9 cellular contexts compared by ENCODE assay signal in the genomic region with DNA sequence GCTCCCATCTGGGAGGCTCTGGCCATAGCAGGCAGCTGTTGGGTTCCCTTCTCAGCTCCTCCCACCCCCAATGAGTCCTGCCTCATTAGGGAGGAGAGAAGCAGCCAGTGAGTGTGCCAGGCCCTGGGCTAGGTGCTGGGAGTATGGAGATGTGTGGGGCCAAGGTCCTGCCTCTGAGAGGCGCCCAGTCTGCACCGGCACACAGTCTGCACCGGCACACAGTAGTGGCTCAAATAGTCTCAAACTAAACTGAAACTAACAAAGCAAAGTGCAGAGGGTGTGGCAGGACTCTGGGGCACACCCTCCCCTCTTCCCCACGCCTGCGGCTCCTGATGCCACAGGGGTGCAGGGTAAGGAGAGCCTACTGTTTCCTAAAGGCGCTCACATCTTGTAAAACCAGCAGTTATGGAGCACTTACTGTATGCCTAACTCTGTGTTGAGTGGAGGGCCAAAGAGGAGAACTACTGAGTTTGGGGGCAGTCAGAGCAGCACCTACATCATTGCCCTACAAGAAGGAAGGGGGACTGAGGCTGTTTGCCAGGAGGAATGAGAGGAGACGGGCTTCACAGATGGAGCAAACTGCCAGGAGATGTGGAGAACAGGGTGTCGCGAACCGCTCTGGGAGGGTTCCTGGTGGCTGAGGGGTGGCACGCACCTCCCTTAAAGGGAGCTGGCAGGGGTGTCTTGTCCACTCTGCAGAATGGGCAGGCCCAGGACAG. TPM values are rescaled to one million over a fixed set of nuclear protein-coding genes. Genes with fewer than 3 reads are reported as not detected.
DNase-seq lines count a peak whose midpoint lies in the region; ATAC-seq and TF ChIP-seq lines count a peak whose summit lies in the region.
"Had no signal": no experiment of that assay in that cellular context is flagged by ENCODE, and none has a peak within 500 bp of the region (broad histone marks: within the 10 kb centered on the region; RNA-seq: fewer than 3 reads in every experiment).

No MANE protein-coding gene starts in this region.

- peaks cover 10 to 14% of the 10 kb centered on the region in 2 donors for H3K36me3 Mint-ChIP-seq in activated naive CD4-positive, alpha-beta T cell treated with anti-CD3 and anti-CD28 coated beads, Interleukin-2, amount 50 U/mL, for 72 hours

- H3K9me3 ChIP-seq in left ventricle myocardium inferior (replicated peaks) = no peaks in the 10 kb centered on the region
- H3K9me3 ChIP-seq in right atrium auricular region = no peaks in the 10 kb centered on the region
- H3K9me3 ChIP-seq in left lung = no peaks in the 10 kb centered on the region

- H3K27ac ChIP-seq in left ventricle myocardium inferior (replicated peaks) = peak overlapping the region; percentile 52
- no peak overlapping the region for H3K27ac ChIP-seq in right atrium auricular region
- peak overlapping the region in 1 of 2 donors; percentile 95 for H3K27ac ChIP-seq in left lung
- H3K27ac ChIP-seq in urinary bladder (ENCODE audit: low read depth) = peak overlapping the region; percentile 81

- H3K9me3 Mint-ChIP-seq in activated naive CD4-positive, alpha-beta T cell treated with anti-CD3 and anti-CD28 coated beads, Interleukin-2, amount 50 U/mL, for 72 hours = no peaks in the 10 kb centered on the region

- H3K27me3 ChIP-seq in left ventricle myocardium inferior (ENCODE audit: low read depth) (peaks cover 16% of the 10 kb centered on the region), right atrium auricular region (no peaks in the 10 kb centered on the region), left lung (no peaks in the 10 kb centered on the region)

- no peak for TF ChIP-seq CTCF in left ventricle myocardium inferior (IDR thresholded peaks at IDR 0.05; ENCODE audit: borderline replicate concordance)
- no peak for TF ChIP-seq CTCF in right atrium auricular region (IDR thresholded peaks at IDR 0.05)
- TF ChIP-seq CTCF in left lung (IDR thresholded peaks at IDR 0.05) = no peak

- intact Hi-C loops in left ventricle myocardium inferior (cut with micrococcal nuclease) = no loop called here
- intact Hi-C loops in left lung (cut with DNase I) = no loop called here

- no peak for DNase-seq in left ventricle myocardium inferior
- DNase-seq in right atrium auricular region (ENCODE audit: low spot score) = no peak
- DNase-seq in activated naive CD4-positive, alpha-beta T cell treated with anti-CD3 and anti-CD28 coated beads, Interleukin-2, amount 50 U/mL, for 72 hours (ENCODE audit: low spot score in 2 of 2) = no peak
- DNase-seq in left lung = no peak
- DNase-seq in retina = no peak
- DNase-seq in stimulated activated CD4-positive, alpha-beta T cell treated with anti-CD3 and anti-CD28 coated beads, Interleukin-4, amount 100 ng/mL, for 1 hour = no peak
- DNase-seq: foreskin melanocyte had no signal

- peak; percentile 6 to 29 for ATAC-seq in activated naive CD4-positive, alpha-beta T cell treated with anti-CD3 and anti-CD28 coated beads, Interleukin-2, amount 50 U/mL, for 72 hours
- no peak for ATAC-seq in left lung
- no peak for ATAC-seq in HG03521 (IDR thresholded peaks at IDR 0.05; ENCODE audit: unreplicated experiment)

- H3K4me1 ChIP-seq in left ventricle myocardium inferior (peaks cover 50% of the 10 kb centered on the region), right atrium auricular region (peaks cover 0 to 54% of the 10 kb centered on the region in 2 donors), left lung (peaks cover 19 to 96% of the 10 kb centered on the region in 2 donors), urinary bladder (ENCODE audit: insufficient read depth) (no peaks in the 10 kb centered on the region)

- peak overlapping the region; percentile 68 for H3K4me3 ChIP-seq in left ventricle myocardium inferior
- H3K4me3 ChIP-seq in right atrium auricular region = peak overlapping the region in 1 of 2 donors; percentile 62
- H3K4me3 ChIP-seq in left lung = peak overlapping the region; percentile 45 to 74
- H3K4me3 ChIP-seq in urinary bladder (ENCODE audit: low read depth, low read length) = peak overlapping the region; percentile 67

- H3K27ac Mint-ChIP-seq in activated naive CD4-positive, alpha-beta T cell treated with anti-CD3 and anti-CD28 coated beads, Interleukin-2, amount 50 U/mL, for 72 hours = peak overlapping the region; percentile 86 to 95

- WGBS in urinary bladder = 59% methylated on average over 11 of the region's 11 CpGs

- H3K36me3 ChIP-seq in left ventricle myocardium inferior (no peaks in the 10 kb centered on the region), right atrium auricular region (no peaks in the 10 kb centered on the region), left lung (peaks cover 0 to 20% of the 10 kb centered on the region in 2 donors), urinary bladder (ENCODE audit: insufficient read depth) (no peaks in the 10 kb centered on the region)

RNA-seq across cellular contexts. Expression of gene SH3BP1, which starts 1.0 kb away (rescaled TPM):
- total RNA-seq in left ventricle myocardium inferior = 2.5 TPM
- 1 to 10 TPM; 1.5 to 4.0 TPM for total RNA-seq in right atrium auricular region
- 10 to 100 TPM; 82.9 to 98.5 TPM for total RNA-seq in activated naive CD4-positive, alpha-beta T cell treated with anti-CD3 and anti-CD28 coated beads, Interleukin-2, amount 50 U/mL, for 72 hours
- 10 to 100 TPM; 14.0 to 40.7 TPM for total RNA-seq in left lung
- total RNA-seq in urinary bladder = 10.9 TPM
- 11.3 TPM for polyA plus RNA-seq in urinary bladder

RNA-seq across cellular contexts. Expression of gene PDXP, which starts 20.0 kb away (rescaled TPM):
- total RNA-seq in left ventricle myocardium inferior (23.9 TPM), right atrium auricular region (10 to 100 TPM; 15.7 to 32.0 TPM), left lung (10 to 100 TPM in 1 of 2 donors, 1 to 10 TPM in 1; 8.3 to 10.1 TPM), urinary bladder (3.2 TPM)
- 10 to 100 TPM; 34.5 to 38.2 TPM for total RNA-seq in activated naive CD4-positive, alpha-beta T cell treated with anti-CD3 and anti-CD28 coated beads, Interleukin-2, amount 50 U/mL, for 72 hours
- 15.1 TPM for polyA plus RNA-seq in urinary bladder

RNA-seq across cellular contexts. Expression of gene GGA1, which starts 29.9 kb away (rescaled TPM):
- total RNA-seq in left ventricle myocardium inferior (27.5 TPM), right atrium auricular region (10 to 100 TPM; 17.7 to 29.0 TPM), left lung (10 to 100 TPM; 53.0 to 64.3 TPM), urinary bladder (29.3 TPM)
- 10 to 100 TPM; 68.8 to 83.9 TPM for total RNA-seq in activated naive CD4-positive, alpha-beta T cell treated with anti-CD3 and anti-CD28 coated beads, Interleukin-2, amount 50 U/mL, for 72 hours
- polyA plus RNA-seq in urinary bladder = 45.4 TPM

RNA-seq across cellular contexts. Expression of gene LGALS1, which starts 36.9 kb away (rescaled TPM):
- total RNA-seq in left ventricle myocardium inferior = 843 TPM
- 1,000 to 10,000 TPM in 1 of 2 donors, 100 to 1,000 TPM in 1; 584 to 1,958 TPM for total RNA-seq in right atrium auricular region
- 100 to 1,000 TPM; 362 to 981 TPM for total RNA-seq in activated naive CD4-positive, alpha-beta T cell treated with anti-CD3 and anti-CD28 coated beads, Interleukin-2, amount 50 U/mL, for 72 hours
- total RNA-seq in left lung = 100 to 1,000 TPM; 826 to 851 TPM
- total RNA-seq in urinary bladder = 1,499 TPM
- 1,781 TPM for polyA plus RNA-seq in urinary bladder

RNA-seq across cellular contexts. Expression of gene NOL12, which starts 47.6 kb away (rescaled TPM):
- total RNA-seq in left ventricle myocardium inferior (12.8 TPM), right atrium auricular region (10 to 100 TPM; 17.8 to 24.7 TPM), left lung (10 to 100 TPM; 16.2 to 26.3 TPM), urinary bladder (8.7 TPM)
- total RNA-seq in activated naive CD4-positive, alpha-beta T cell treated with anti-CD3 and anti-CD28 coated beads, Interleukin-2, amount 50 U/mL, for 72 hours = 10 to 100 TPM; 24.0 to 42.1 TPM
- 17.9 TPM for polyA plus RNA-seq in urinary bladder

Comparison
In these comparisons a context has a peak if more than half of its experiments do, and no peak if none do; other contexts are left out.
1. H3K27ac ChIP-seq: peak in left ventricle myocardium inferior (single experiment) and urinary bladder (single experiment); none in right atrium auricular region (0 of 2).
2. ATAC-seq: peak in activated naive CD4-positive, alpha-beta T cell treated with anti-CD3 and anti-CD28 coated beads, Interleukin-2, amount 50 U/mL, for 72 hours (2 of 2); none in left lung (single experiment) and HG03521 (single experiment).